In the genomic region with DNA sequence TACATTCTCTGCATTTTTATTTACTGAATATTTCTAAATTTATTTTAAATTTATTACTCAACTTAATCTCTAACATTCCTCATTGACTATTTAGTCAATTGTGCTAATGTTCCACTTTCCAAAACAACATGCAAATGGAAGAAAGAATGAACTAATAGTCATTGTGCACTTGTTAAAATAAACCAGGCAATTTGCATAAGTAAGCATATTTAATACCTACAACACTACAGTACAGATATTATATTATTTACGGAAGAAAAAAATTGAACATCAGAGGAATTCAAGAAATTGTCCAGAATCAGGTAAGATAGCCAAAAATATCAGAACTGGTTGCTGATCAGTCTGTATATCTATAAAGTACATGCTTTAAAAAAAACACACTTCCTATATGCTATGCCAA, we compare ENCODE assay signal across 1 cellular context.
TF ChIP-seq lines count a peak whose summit lies in the region.

No MANE protein-coding gene starts in this region.

TF ChIP-seq in HepG2, 621 proteins besides CTCF, POLR2A, EP300 and RAD21 (continued from another document):
- TF ChIP-seq, protein P1, sequence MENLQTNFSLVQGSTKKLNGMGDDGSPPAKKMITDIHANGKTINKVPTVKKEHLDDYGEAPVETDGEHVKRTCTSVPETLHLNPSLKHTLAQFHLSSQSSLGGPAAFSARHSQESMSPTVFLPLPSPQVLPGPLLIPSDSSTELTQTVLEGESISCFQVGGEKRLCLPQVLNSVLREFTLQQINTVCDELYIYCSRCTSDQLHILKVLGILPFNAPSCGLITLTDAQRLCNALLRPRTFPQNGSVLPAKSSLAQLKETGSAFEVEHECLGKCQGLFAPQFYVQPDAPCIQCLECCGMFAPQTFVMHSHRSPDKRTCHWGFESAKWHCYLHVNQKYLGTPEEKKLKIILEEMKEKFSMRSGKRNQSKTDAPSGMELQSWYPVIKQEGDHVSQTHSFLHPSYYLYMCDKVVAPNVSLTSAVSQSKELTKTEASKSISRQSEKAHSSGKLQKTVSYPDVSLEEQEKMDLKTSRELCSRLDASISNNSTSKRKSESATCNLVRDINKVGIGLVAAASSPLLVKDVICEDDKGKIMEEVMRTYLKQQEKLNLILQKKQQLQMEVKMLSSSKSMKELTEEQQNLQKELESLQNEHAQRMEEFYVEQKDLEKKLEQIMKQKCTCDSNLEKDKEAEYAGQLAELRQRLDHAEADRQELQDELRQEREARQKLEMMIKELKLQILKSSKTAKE (CRISPR knock-in tag; IDR thresholded peaks at IDR 0.05; ENCODE audit: borderline replicate concordance): no peak
